1 cellular context compared by ENCODE assay signal in the genomic region with DNA sequence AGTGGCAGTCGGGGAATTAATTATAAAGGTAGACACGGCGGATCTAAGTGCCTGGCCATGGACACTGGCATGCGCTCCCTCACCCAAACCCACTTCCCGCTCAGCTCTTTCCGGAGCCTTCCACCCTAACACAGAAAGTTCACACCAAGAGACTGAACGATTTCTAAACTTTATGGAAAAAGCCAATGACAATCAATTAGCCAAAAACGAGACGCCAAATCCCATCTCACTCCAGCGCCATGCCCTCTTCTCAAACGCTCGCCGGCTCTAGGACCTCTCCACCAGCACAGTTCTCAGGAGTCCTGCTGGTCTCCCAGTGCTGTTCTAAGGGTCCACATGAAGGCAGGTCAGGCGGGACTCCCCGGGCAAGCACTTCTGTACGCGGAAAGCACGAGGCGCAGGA.
TF ChIP-seq lines count a peak whose summit lies in the region.

No MANE protein-coding gene starts in this region.

TF ChIP-seq in HepG2, 621 proteins besides CTCF, POLR2A, EP300 and RAD21 (continued from another document and continues in another):
- TF ChIP-seq, protein P1, sequence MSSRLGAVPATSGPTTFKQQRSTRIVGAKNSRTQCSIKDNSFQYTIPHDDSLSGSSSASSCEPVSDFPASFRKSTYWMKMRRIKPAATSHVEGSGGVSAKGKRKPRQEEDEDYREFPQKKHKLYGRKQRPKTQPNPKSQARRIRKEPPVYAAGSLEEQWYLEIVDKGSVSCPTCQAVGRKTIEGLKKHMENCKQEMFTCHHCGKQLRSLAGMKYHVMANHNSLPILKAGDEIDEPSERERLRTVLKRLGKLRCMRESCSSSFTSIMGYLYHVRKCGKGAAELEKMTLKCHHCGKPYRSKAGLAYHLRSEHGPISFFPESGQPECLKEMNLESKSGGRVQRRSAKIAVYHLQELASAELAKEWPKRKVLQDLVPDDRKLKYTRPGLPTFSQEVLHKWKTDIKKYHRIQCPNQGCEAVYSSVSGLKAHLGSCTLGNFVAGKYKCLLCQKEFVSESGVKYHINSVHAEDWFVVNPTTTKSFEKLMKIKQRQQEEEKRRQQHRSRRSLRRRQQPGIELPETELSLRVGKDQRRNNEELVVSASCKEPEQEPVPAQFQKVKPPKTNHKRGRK (CRISPR knock-in tag; IDR thresholded peaks at IDR 0.05): no peak
- TF ChIP-seq, protein P2, sequence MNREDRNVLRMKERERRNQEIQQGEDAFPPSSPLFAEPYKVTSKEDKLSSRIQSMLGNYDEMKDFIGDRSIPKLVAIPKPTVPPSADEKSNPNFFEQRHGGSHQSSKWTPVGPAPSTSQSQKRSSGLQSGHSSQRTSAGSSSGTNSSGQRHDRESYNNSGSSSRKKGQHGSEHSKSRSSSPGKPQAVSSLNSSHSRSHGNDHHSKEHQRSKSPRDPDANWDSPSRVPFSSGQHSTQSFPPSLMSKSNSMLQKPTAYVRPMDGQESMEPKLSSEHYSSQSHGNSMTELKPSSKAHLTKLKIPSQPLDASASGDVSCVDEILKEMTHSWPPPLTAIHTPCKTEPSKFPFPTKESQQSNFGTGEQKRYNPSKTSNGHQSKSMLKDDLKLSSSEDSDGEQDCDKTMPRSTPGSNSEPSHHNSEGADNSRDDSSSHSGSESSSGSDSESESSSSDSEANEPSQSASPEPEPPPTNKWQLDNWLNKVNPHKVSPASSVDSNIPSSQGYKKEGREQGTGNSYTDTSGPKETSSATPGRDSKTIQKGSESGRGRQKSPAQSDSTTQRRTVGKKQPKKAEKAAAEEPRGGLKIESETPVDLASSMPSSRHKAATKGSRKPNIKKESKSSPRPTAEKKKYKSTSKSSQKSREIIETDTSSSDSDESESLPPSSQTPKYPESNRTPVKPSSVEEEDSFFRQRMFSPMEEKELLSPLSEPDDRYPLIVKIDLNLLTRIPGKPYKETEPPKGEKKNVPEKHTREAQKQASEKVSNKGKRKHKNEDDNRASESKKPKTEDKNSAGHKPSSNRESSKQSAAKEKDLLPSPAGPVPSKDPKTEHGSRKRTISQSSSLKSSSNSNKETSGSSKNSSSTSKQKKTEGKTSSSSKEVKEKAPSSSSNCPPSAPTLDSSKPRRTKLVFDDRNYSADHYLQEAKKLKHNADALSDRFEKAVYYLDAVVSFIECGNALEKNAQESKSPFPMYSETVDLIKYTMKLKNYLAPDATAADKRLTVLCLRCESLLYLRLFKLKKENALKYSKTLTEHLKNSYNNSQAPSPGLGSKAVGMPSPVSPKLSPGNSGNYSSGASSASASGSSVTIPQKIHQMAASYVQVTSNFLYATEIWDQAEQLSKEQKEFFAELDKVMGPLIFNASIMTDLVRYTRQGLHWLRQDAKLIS (CRISPR knock-in tag; IDR thresholded peaks at IDR 0.05): no peak
- TF ChIP-seq, protein P3, sequence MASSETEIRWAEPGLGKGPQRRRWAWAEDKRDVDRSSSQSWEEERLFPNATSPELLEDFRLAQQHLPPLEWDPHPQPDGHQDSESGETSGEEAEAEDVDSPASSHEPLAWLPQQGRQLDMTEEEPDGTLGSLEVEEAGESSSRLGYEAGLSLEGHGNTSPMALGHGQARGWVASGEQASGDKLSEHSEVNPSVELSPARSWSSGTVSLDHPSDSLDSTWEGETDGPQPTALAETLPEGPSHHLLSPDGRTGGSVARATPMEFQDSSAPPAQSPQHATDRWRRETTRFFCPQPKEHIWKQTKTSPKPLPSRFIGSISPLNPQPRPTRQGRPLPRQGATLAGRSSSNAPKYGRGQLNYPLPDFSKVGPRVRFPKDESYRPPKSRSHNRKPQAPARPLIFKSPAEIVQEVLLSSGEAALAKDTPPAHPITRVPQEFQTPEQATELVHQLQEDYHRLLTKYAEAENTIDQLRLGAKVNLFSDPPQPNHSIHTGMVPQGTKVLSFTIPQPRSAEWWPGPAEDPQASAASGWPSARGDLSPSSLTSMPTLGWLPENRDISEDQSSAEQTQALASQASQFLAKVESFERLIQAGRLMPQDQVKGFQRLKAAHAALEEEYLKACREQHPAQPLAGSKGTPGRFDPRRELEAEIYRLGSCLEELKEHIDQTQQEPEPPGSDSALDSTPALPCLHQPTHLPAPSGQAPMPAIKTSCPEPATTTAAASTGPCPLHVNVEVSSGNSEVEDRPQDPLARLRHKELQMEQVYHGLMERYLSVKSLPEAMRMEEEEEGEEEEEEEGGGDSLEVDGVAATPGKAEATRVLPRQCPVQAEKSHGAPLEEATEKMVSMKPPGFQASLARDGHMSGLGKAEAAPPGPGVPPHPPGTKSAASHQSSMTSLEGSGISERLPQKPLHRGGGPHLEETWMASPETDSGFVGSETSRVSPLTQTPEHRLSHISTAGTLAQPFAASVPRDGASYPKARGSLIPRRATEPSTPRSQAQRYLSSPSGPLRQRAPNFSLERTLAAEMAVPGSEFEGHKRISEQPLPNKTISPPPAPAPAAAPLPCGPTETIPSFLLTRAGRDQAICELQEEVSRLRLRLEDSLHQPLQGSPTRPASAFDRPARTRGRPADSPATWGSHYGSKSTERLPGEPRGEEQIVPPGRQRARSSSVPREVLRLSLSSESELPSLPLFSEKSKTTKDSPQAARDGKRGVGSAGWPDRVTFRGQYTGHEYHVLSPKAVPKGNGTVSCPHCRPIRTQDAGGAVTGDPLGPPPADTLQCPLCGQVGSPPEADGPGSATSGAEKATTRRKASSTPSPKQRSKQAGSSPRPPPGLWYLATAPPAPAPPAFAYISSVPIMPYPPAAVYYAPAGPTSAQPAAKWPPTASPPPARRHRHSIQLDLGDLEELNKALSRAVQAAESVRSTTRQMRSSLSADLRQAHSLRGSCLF (CRISPR knock-in tag; IDR thresholded peaks at IDR 0.05; ENCODE audit: borderline replicate concordance): no peak
- TF ChIP-seq FOXO1 (CRISPR knock-in tag; IDR thresholded peaks at IDR 0.05) (no peak), ZNF264 (CRISPR knock-in tag; IDR thresholded peaks at IDR 0.05) (no peak), MXI1 (IDR thresholded peaks at IDR 0.05; ENCODE audit: borderline replicate concordance, low read depth, low read length) (no peak), TMF1 (CRISPR knock-in tag; IDR thresholded peaks at IDR 0.05; ENCODE audit: low read depth) (no peak), NCOA1 (CRISPR knock-in tag; IDR thresholded peaks at IDR 0.05) (0 out of 2 replicates have a peak, but pooled peaks have one; percentile 79), MLLT10 (CRISPR knock-in tag; IDR thresholded peaks at IDR 0.05) (0 out of 2 replicates have a peak, but pooled peaks have one; percentile 54), SIN3A (IDR thresholded peaks at IDR 0.05; ENCODE audit: borderline replicate concordance, low read depth, low read length) (no peak), ELF3 (CRISPR knock-in tag; IDR thresholded peaks at IDR 0.05) (no peak), RXRA (CRISPR knock-in tag; IDR thresholded peaks at IDR 0.05) (no peak), SP2 (CRISPR knock-in tag; IDR thresholded peaks at IDR 0.05) (no peak), NKX3-1 (CRISPR knock-in tag; IDR thresholded peaks at IDR 0.05) (no peak), ZNF616 (CRISPR knock-in tag; IDR thresholded peaks at IDR 0.05; ENCODE audit: low read depth) (no peak), ZFP90 (CRISPR knock-in tag; IDR thresholded peaks at IDR 0.05; ENCODE audit: borderline replicate concordance) (no peak)
- TF ChIP-seq, protein P4, sequence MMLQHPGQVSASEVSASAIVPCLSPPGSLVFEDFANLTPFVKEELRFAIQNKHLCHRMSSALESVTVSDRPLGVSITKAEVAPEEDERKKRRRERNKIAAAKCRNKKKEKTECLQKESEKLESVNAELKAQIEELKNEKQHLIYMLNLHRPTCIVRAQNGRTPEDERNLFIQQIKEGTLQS (CRISPR knock-in tag; IDR thresholded peaks at IDR 0.05): no peak
- TF ChIP-seq, protein P5, sequence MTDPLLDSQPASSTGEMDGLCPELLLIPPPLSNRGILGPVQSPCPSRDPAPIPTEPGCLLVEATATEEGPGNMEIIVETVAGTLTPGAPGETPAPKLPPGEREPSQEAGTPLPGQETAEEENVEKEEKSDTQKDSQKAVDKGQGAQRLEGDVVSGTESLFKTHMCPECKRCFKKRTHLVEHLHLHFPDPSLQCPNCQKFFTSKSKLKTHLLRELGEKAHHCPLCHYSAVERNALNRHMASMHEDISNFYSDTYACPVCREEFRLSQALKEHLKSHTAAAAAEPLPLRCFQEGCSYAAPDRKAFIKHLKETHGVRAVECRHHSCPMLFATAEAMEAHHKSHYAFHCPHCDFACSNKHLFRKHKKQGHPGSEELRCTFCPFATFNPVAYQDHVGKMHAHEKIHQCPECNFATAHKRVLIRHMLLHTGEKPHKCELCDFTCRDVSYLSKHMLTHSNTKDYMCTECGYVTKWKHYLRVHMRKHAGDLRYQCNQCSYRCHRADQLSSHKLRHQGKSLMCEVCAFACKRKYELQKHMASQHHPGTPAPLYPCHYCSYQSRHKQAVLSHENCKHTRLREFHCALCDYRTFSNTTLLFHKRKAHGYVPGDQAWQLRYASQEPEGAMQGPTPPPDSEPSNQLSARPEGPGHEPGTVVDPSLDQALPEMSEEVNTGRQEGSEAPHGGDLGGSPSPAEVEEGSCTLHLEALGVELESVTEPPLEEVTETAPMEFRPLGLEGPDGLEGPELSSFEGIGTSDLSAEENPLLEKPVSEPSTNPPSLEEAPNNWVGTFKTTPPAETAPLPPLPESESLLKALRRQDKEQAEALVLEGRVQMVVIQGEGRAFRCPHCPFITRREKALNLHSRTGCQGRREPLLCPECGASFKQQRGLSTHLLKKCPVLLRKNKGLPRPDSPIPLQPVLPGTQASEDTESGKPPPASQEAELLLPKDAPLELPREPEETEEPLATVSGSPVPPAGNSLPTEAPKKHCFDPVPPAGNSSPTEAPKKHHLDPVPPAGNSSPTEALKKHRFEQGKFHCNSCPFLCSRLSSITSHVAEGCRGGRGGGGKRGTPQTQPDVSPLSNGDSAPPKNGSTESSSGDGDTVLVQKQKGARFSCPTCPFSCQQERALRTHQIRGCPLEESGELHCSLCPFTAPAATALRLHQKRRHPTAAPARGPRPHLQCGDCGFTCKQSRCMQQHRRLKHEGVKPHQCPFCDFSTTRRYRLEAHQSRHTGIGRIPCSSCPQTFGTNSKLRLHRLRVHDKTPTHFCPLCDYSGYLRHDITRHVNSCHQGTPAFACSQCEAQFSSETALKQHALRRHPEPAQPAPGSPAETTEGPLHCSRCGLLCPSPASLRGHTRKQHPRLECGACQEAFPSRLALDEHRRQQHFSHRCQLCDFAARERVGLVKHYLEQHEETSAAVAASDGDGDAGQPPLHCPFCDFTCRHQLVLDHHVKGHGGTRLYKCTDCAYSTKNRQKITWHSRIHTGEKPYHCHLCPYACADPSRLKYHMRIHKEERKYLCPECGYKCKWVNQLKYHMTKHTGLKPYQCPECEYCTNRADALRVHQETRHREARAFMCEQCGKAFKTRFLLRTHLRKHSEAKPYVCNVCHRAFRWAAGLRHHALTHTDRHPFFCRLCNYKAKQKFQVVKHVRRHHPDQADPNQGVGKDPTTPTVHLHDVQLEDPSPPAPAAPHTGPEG (CRISPR knock-in tag; IDR thresholded peaks at IDR 0.05): 0 out of 2 replicates have a peak, but pooled peaks have one; percentile 9
- TF ChIP-seq, protein P6, sequence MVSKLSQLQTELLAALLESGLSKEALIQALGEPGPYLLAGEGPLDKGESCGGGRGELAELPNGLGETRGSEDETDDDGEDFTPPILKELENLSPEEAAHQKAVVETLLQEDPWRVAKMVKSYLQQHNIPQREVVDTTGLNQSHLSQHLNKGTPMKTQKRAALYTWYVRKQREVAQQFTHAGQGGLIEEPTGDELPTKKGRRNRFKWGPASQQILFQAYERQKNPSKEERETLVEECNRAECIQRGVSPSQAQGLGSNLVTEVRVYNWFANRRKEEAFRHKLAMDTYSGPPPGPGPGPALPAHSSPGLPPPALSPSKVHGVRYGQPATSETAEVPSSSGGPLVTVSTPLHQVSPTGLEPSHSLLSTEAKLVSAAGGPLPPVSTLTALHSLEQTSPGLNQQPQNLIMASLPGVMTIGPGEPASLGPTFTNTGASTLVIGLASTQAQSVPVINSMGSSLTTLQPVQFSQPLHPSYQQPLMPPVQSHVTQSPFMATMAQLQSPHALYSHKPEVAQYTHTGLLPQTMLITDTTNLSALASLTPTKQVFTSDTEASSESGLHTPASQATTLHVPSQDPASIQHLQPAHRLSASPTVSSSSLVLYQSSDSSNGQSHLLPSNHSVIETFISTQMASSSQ (IDR thresholded peaks at IDR 0.05; ENCODE audit: low read depth): no peak
- TF ChIP-seq, protein P6 (CRISPR knock-in tag; IDR thresholded peaks at IDR 0.05; ENCODE audit: borderline replicate concordance): no peak
- TF ChIP-seq, protein P7, sequence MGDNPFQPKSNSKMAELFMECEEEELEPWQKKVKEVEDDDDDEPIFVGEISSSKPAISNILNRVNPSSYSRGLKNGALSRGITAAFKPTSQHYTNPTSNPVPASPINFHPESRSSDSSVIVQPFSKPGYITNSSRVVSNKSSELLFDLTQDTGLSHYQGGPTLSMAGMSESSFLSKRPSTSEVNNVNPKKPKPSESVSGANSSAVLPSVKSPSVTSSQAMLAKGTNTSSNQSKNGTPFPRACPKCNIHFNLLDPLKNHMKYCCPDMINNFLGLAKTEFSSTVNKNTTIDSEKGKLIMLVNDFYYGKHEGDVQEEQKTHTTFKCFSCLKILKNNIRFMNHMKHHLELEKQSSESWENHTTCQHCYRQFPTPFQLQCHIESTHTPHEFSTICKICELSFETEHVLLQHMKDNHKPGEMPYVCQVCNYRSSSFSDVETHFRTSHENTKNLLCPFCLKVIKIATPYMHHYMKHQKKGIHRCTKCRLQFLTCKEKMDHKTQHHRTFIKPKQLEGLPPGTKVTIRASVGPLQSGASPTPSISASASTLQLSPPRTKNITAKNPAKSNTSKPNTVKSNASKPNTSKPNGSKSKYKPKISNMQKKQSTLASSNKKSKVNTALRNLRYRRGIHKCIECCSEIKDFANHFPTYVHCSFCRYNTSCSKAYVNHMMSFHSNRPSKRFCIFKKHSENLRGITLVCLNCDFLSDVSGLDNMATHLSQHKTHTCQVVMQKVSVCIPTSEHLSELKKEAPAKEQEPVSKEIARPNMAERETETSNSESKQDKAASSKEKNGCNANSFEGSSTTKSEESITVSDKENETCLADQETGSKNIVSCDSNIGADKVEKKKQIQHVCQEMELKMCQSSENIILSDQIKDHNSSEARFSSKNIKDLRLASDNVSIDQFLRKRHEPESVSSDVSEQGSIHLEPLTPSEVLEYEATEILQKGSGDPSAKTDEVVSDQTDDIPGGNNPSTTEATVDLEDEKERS (CRISPR knock-in tag; IDR thresholded peaks at IDR 0.05): peak; percentile 15; the same call in 1 of the 2 replicates
